1 cellular context compared by ENCODE assay signal in the genomic region with DNA sequence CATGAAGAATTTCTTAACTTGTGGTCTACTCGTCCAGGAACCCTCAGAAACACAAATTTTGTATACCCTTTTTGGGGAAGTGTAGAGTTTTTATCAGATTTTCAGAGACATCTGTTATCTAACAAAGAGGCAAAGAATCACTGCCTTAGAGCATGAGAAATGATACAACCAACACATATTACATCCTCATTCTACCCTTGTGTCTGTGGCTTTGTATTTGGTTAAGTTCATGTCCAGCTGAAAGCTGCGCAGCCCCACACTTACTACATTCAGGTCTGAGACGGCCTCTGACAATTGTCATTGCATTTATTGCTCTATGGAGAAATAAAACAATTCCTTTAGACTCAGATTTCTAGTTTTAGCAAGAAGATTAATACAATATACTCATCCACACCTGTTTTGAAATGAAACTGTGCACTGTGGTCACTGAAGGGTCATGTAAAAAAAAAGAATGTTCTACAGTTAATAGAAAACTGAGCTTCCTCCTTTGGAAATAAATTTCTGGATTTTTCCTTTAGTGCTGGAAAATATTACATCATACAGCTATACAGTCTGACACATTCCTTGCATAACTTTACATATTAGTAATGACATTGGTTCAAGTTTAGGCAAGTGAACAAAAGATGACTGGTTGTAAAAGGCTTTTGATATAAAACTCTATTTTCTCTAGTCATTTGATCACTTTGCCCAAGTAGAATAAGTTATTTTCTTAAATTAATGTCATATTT.
TF ChIP-seq lines count a peak whose summit lies in the region.

No MANE protein-coding gene starts in this region.

TF ChIP-seq in GM23338, 12 proteins besides CTCF, POLR2A, EP300 and RAD21 (continued from another document):
- TF ChIP-seq, protein P1, sequence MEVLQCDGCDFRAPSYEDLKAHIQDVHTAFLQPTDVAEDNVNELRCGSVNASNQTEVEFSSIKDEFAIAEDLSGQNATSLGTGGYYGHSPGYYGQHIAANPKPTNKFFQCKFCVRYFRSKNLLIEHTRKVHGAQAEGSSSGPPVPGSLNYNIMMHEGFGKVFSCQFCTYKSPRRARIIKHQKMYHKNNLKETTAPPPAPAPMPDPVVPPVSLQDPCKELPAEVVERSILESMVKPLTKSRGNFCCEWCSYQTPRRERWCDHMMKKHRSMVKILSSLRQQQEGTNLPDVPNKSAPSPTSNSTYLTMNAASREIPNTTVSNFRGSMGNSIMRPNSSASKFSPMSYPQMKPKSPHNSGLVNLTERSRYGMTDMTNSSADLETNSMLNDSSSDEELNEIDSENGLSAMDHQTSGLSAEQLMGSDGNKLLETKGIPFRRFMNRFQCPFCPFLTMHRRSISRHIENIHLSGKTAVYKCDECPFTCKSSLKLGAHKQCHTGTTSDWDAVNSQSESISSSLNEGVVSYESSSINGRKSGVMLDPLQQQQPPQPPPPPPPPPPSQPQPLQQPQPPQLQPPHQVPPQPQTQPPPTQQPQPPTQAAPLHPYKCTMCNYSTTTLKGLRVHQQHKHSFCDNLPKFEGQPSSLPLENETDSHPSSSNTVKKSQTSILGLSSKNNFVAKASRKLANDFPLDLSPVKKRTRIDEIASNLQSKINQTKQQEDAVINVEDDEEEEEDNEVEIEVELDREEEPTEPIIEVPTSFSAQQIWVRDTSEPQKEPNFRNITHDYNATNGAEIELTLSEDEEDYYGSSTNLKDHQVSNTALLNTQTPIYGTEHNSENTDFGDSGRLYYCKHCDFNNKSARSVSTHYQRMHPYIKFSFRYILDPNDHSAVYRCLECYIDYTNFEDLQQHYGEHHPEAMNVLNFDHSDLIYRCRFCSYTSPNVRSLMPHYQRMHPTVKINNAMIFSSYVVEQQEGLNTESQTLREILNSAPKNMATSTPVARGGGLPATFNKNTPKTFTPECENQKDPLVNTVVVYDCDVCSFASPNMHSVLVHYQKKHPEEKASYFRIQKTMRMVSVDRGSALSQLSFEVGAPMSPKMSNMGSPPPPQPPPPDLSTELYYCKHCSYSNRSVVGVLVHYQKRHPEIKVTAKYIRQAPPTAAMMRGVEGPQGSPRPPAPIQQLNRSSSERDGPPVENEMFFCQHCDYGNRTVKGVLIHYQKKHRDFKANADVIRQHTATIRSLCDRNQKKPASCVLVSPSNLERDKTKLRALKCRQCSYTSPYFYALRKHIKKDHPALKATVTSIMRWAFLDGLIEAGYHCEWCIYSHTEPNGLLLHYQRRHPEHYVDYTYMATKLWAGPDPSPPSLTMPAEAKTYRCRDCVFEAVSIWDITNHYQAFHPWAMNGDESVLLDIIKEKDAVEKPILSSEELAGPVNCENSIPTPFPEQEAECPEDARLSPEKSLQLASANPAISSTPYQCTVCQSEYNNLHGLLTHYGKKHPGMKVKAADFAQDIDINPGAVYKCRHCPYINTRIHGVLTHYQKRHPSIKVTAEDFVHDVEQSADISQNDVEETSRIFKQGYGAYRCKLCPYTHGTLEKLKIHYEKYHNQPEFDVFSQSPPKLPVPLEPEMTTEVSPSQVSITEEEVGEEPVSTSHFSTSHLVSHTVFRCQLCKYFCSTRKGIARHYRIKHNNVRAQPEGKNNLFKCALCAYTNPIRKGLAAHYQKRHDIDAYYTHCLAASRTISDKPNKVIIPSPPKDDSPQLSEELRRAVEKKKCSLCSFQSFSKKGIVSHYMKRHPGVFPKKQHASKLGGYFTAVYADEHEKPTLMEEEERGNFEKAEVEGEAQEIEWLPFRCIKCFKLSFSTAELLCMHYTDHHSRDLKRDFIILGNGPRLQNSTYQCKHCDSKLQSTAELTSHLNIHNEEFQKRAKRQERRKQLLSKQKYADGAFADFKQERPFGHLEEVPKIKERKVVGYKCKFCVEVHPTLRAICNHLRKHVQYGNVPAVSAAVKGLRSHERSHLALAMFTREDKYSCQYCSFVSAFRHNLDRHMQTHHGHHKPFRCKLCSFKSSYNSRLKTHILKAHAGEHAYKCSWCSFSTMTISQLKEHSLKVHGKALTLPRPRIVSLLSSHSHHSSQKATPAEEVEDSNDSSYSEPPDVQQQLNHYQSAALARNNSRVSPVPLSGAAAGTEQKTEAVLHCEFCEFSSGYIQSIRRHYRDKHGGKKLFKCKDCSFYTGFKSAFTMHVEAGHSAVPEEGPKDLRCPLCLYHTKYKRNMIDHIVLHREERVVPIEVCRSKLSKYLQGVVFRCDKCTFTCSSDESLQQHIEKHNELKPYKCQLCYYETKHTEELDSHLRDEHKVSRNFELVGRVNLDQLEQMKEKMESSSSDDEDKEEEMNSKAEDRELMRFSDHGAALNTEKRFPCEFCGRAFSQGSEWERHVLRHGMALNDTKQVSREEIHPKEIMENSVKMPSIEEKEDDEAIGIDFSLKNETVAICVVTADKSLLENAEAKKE (CRISPR knock-in tag; IDR thresholded peaks at IDR 0.05): no peak
- TF ChIP-seq, protein P2, sequence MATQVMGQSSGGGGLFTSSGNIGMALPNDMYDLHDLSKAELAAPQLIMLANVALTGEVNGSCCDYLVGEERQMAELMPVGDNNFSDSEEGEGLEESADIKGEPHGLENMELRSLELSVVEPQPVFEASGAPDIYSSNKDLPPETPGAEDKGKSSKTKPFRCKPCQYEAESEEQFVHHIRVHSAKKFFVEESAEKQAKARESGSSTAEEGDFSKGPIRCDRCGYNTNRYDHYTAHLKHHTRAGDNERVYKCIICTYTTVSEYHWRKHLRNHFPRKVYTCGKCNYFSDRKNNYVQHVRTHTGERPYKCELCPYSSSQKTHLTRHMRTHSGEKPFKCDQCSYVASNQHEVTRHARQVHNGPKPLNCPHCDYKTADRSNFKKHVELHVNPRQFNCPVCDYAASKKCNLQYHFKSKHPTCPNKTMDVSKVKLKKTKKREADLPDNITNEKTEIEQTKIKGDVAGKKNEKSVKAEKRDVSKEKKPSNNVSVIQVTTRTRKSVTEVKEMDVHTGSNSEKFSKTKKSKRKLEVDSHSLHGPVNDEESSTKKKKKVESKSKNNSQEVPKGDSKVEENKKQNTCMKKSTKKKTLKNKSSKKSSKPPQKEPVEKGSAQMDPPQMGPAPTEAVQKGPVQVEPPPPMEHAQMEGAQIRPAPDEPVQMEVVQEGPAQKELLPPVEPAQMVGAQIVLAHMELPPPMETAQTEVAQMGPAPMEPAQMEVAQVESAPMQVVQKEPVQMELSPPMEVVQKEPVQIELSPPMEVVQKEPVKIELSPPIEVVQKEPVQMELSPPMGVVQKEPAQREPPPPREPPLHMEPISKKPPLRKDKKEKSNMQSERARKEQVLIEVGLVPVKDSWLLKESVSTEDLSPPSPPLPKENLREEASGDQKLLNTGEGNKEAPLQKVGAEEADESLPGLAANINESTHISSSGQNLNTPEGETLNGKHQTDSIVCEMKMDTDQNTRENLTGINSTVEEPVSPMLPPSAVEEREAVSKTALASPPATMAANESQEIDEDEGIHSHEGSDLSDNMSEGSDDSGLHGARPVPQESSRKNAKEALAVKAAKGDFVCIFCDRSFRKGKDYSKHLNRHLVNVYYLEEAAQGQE (IDR thresholded peaks at IDR 0.05; ENCODE audit: unreplicated experiment): no peak
- no peak for TF ChIP-seq JUNB (IDR thresholded peaks at IDR 0.05; ENCODE audit: unreplicated experiment)
- no peak for TF ChIP-seq CREB1 (CRISPR knock-in tag; IDR thresholded peaks at IDR 0.05; ENCODE audit: low read depth)
- TF ChIP-seq NANOG (IDR thresholded peaks at IDR 0.05; ENCODE audit: borderline replicate concordance): no peak
- TF ChIP-seq, protein P3, sequence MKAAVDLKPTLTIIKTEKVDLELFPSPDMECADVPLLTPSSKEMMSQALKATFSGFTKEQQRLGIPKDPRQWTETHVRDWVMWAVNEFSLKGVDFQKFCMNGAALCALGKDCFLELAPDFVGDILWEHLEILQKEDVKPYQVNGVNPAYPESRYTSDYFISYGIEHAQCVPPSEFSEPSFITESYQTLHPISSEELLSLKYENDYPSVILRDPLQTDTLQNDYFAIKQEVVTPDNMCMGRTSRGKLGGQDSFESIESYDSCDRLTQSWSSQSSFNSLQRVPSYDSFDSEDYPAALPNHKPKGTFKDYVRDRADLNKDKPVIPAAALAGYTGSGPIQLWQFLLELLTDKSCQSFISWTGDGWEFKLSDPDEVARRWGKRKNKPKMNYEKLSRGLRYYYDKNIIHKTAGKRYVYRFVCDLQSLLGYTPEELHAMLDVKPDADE (IDR thresholded peaks at IDR 0.05): no peak
TF ChIP-seq in GM23338: peak in this region for 0.
